13 cellular contexts compared by ENCODE assay signal in genomic region chr12:63863658-63864455, GRCh38.
"Had no signal": no experiment of that assay in that cellular context is flagged by ENCODE, and none has a peak within 500 bp of the region (broad histone marks: within the 10 kb centered on the region; RNA-seq: fewer than 3 reads in every experiment).

No MANE protein-coding gene starts in this region.

- H3K27ac ChIP-seq: thoracic aorta had no signal

- ATAC-seq: natural killer cell treated with Interleukin-12 subunit alpha and Interleukin-12 subunit beta and Interleukin-15 and Interleukin-18, amount 100 ng/mL, for 72 hours had no signal

- H3K9me3 ChIP-seq: pancreas, thoracic aorta had no signal

- H3K4me3 ChIP-seq: pancreas, thoracic aorta had no signal

- H3K27me3 ChIP-seq: pancreas had no signal

- DNase-seq: activated CD4-positive, alpha-beta T cell treated with anti-CD3 and anti-CD28 coated beads, Interleukin-2, amount 50 U/mL, for 48 hours; activated T-cell treated with anti-CD3 and anti-CD28 coated beads, Interleukin-2, amount 50 U/mL, for 1 hour; amygdala; cortex of kidney; effector CD4-positive, alpha-beta T cell; foreskin fibroblast; mesendoderm; pancreas; stimulated activated CD4-positive, alpha-beta T cell treated with anti-CD3 and anti-CD28 coated beads, Interleukin-12 subunit alpha, Interleukin-12 subunit beta, amount 100 ng/mL, for 4 hours; stimulated activated CD4-positive, alpha-beta T cell treated with anti-CD3 and anti-CD28 coated beads, Interleukin-2, amount 100 ng/mL, for 24 hours; T-helper 9 cell had no signal

- H3K36me3 ChIP-seq: pancreas, thoracic aorta had no signal
